7 cellular contexts compared by ENCODE assay signal in genomic region chr2:7574385-7574784, GRCh38.
"Had no signal": no experiment of that assay in that cellular context is flagged by ENCODE, and none has a peak within 500 bp of the region (broad histone marks: within the 10 kb centered on the region; RNA-seq: fewer than 3 reads in every experiment).

No MANE protein-coding gene starts in this region.

- H3K27ac Mint-ChIP-seq: GM23338, H9 had no signal

- H3K4me2 ChIP-seq: GM23338 had no signal

- H3K4me3 ChIP-seq: GM23338 had no signal

- ATAC-seq: GM23338 had no signal

- FAIRE-seq: H1, H54, HTR-8/SVneo had no signal

- DNase-seq: H9, HCEC 1CT, IMR-90 had no signal

- H3K4me3 Mint-ChIP-seq: GM23338, H9 had no signal
